Comparison of ENCODE assay signal across 9 cellular contexts in the genomic region with DNA sequence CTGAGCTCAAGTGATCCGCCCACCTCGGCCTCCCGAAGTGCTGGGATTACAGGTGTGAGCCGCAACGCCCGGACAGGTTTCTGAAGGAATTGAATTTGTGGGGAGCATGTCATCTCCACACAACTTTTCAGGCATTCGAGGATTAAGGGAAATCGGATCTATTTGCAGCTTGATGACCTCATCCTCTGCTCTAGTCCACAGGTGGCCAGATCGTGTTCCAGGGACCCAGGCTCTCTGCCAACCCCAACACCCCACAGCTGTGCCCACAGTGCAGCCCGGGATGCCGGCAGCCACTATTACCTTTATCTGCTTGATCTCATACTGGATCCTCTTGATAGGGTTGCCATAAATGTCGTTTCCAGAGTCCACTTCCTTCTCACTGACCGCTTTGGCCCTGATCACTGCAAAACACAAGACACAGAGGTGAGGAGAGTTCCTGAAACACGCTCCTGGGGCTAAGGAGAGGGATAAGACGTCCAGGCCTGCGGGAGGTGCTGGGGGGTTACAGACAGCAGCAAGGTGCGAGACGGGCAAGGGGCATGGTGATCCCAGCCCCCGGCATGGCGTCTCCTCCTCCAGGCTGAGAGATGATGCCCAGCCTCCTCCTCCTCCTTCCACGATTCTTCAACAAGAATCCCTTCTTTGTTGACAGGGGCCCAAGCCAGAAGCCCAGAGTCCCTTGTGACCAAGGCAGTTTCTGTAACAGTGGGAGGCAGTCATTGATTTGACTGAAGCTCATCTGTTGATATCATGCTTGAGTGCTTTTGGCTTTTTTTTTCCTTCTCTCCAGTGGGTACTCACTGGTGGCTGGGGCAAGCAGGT. TPM values are rescaled to one million over a fixed set of nuclear protein-coding genes. Genes with fewer than 3 reads are reported as not detected.
DNase-seq lines count a peak whose midpoint lies in the region; ATAC-seq and TF ChIP-seq lines count a peak whose summit lies in the region.
"Had no signal": no experiment of that assay in that cellular context is flagged by ENCODE, and none has a peak within 500 bp of the region (broad histone marks: within the 10 kb centered on the region; RNA-seq: fewer than 3 reads in every experiment).

No MANE protein-coding gene starts in this region.

- no peak overlapping the region for H2BK20ac ChIP-seq in IMR-90 (ENCODE audit: low read depth, low read length)

- H4K20me1 ChIP-seq in IMR-90 (ENCODE audit: insufficient read depth, low read length) = peaks cover 35% of the 10 kb centered on the region

- H3K4ac ChIP-seq in IMR-90 (ENCODE audit: low read depth, low read length) = no peak overlapping the region; the same call in 1 of the 2 replicates

- H3K27me3 ChIP-seq in IMR-90 (ENCODE audit: control insufficient read depth, insufficient read depth, low read length) (no peaks in the 10 kb centered on the region), WERI-Rb-1 (ENCODE audit: insufficient read depth, low read depth, severe bottlenecking) (no peaks in the 10 kb centered on the region), subcutaneous abdominal adipose tissue (ENCODE audit: control insufficient read depth in 5 of 5, insufficient read depth in 4 of 5, low read length in 5 of 5) (no peaks in the 10 kb centered on the region), upper lobe of left lung (no peaks in the 10 kb centered on the region)

- no peak overlapping the region for H2AFZ ChIP-seq in IMR-90 (replicated peaks; ENCODE audit: low read length, poor library complexity)

- CTCF ChIA-PET in IMR-90 (lab: Yijun Ruan, JAX) = interaction anchor here (0.6 to 1.2 kb wide), 3 partner anchors 8 to 655 kb away, joined by 3 read pairs; no protein-coding TSS in a partner anchor

- H3K56ac ChIP-seq in IMR-90 (ENCODE audit: extremely low read depth, insufficient read depth, low read length) = no peak overlapping the region

- H4K5ac ChIP-seq in IMR-90 (ENCODE audit: low read depth, low read length) = no peak overlapping the region

- H3K79me1 ChIP-seq in IMR-90 (ENCODE audit: low read depth in 1 of 2, low read length in 2 of 2) = peaks cover 32 to 84% of the 10 kb centered on the region in 2 experiments

- H2AK9ac ChIP-seq in IMR-90 (replicated peaks; ENCODE audit: low read depth, low read length, poor library complexity) = peak overlapping the region; percentile 1

- no peak for TF ChIP-seq EP300 in upper lobe of left lung (IDR thresholded peaks at IDR 0.05)

- H3K36me3 ChIP-seq in IMR-90 (ENCODE audit: control insufficient read depth, insufficient read depth, low read length) (peaks cover 42% of the 10 kb centered on the region), WERI-Rb-1 (peaks cover 39% of the 10 kb centered on the region), subcutaneous abdominal adipose tissue (ENCODE audit: control insufficient read depth in 5 of 5, insufficient read depth in 5 of 5, low read length in 5 of 5) (peaks cover 0 to 47% (median 37%) of the 10 kb centered on the region in 5 donors), upper lobe of left lung (peaks cover 0 to 36% (median 7%) of the 10 kb centered on the region in 4 donors)

- H3K9me3 ChIP-seq in IMR-90 (ENCODE audit: control insufficient read depth, insufficient read depth, low read length) (no peaks in the 10 kb centered on the region), WERI-Rb-1 (ENCODE audit: severe bottlenecking) (no peaks in the 10 kb centered on the region), subcutaneous abdominal adipose tissue (ENCODE audit: control insufficient read depth in 5 of 5, low read length in 5 of 5) (no peaks in the 10 kb centered on the region), upper lobe of left lung (no peaks in the 10 kb centered on the region)

- H3K27ac ChIP-seq in IMR-90 (ENCODE audit: insufficient read depth, low read length) (no peak overlapping the region), WERI-Rb-1 (peak overlapping the region; percentile 84), subcutaneous abdominal adipose tissue (ENCODE audit: low read depth, low read length) (peak overlapping the region; percentile 45), upper lobe of left lung (peak overlapping the region in 1 of 4 donors; percentile 3)

- no peak overlapping the region for H3K18ac ChIP-seq in IMR-90 (ENCODE audit: low read depth, low read length)

- no peak overlapping the region for H3K4me2 ChIP-seq in IMR-90 (ENCODE audit: low read depth, low read length)

- POLR2A ChIA-PET in IMR-90 (lab: Charles Lee; ENCODE audit: unreplicated experiment) = no interaction called here

- H3K14ac ChIP-seq in IMR-90 (replicated peaks; ENCODE audit: low read depth, low read length) = 0 out of 2 replicates have a peak overlapping the region, but pooled peaks have one; percentile 0

- H4K8ac ChIP-seq in IMR-90 (ENCODE audit: low read depth in 2 of 2, low read length in 2 of 2) = no peak overlapping the region

- no CpG with 5 or more reads among the region's 21 CpGs for WGBS in IMR-90 (ENCODE audit: extremely low coverage in 2 of 2, insufficient read length in 1 of 2), 2 experiments
- WGBS in upper lobe of left lung, 2 donors = 71 to 82% methylated on average over 16 to 20 of the region's 21 CpGs

- no peak overlapping the region for H2BK15ac ChIP-seq in IMR-90 (ENCODE audit: low read depth, low read length)

- ATAC-seq in IMR-90 (ENCODE audit: low read depth) (peak; percentile 8; the same call in 1 of the 2 replicates), left ventricle myocardium superior (peak; percentile 71), GM21447 (IDR thresholded peaks at IDR 0.05; ENCODE audit: unreplicated experiment) (no peak), upper lobe of left lung (ENCODE audit: low FRiP score in 2 of 2) (no peak)

- TF ChIP-seq POLR2A in IMR-90 (IDR thresholded peaks at IDR 0.05; ENCODE audit: low read depth, low read length) (no peak), upper lobe of left lung (IDR thresholded peaks at IDR 0.05) (no peak)

- TF ChIP-seq CTCF in IMR-90 (conservative IDR thresholded peaks at IDR 0.05; ENCODE audit: low read depth, low read length) = no peak
- TF ChIP-seq CTCF in WERI-Rb-1 (IDR thresholded peaks at IDR 0.05; ENCODE audit: low read depth, low read length) = no peak
- no peak for TF ChIP-seq CTCF in upper lobe of left lung (IDR thresholded peaks at IDR 0.05)

- no peak for TF ChIP-seq RAD21 in IMR-90 (IDR thresholded peaks at IDR 0.05; ENCODE audit: low read length)

- no peak overlapping the region for H2AK5ac ChIP-seq in IMR-90 (ENCODE audit: low read depth, low read length)

- no peak overlapping the region for H3K4me3 ChIP-seq in IMR-90 (ENCODE audit: insufficient read depth, low read depth, low read length)
- no peak overlapping the region; the same call in 1 of the 2 replicates for H3K4me3 ChIP-seq in WERI-Rb-1 (ENCODE audit: low read depth, low read length)
- no peak overlapping the region for H3K4me3 ChIP-seq in subcutaneous abdominal adipose tissue (ENCODE audit: low read depth in 1 of 5, low read length in 5 of 5)
- no peak overlapping the region for H3K4me3 ChIP-seq in upper lobe of left lung

- in situ Hi-C loops in IMR-90 (cut with MboI; ENCODE audit: low sequenced_read_pairs) = loop anchor here (25.0 kb wide), 1 partner anchor 514 kb away; no protein-coding TSS in a partner anchor

- no peak overlapping the region for H3K23ac ChIP-seq in IMR-90 (ENCODE audit: low read depth, low read length)

- H3K9me1 ChIP-seq in IMR-90 (ENCODE audit: insufficient read depth, low read length) = peaks cover 43% of the 10 kb centered on the region

- dilution Hi-C loops in IMR-90 (cut with HindIII; ENCODE audit: low sequenced_read_pairs, unreplicated experiment) = no loop called here

- no TSS peak for BruUV-seq in IMR-90 (replicated peaks; lab: Mats Ljungman, UMichigan)

- H4K91ac ChIP-seq in IMR-90 (ENCODE audit: insufficient read depth, low read depth, low read length) = no peak overlapping the region

- H2BK5ac ChIP-seq in IMR-90 (ENCODE audit: low read depth, low read length, poor library complexity, severe bottlenecking) = no peak overlapping the region

- H2BK120ac ChIP-seq in IMR-90 (ENCODE audit: low read depth, low read length) = no peak overlapping the region

- peaks cover 30% of the 10 kb centered on the region for H3K4me1 ChIP-seq in IMR-90 (ENCODE audit: control insufficient read depth, insufficient read depth, low read length)
- peaks cover 1 to 40% (median 35%) of the 10 kb centered on the region in 5 donors for H3K4me1 ChIP-seq in subcutaneous abdominal adipose tissue (ENCODE audit: control insufficient read depth in 5 of 5, insufficient read depth in 5 of 5, low read length in 5 of 5)
- peaks cover 0 to 11% (median 3%) of the 10 kb centered on the region in 4 donors for H3K4me1 ChIP-seq in upper lobe of left lung

- intact Hi-C loops in IMR-90 (cut with micrococcal nuclease) (no loop called here), left ventricle myocardium superior (cut with micrococcal nuclease) (loop anchor here (5.0 kb wide), 1 partner anchor 99 kb away; no protein-coding TSS in a partner anchor)

- DNase-seq in IMR-90 (peak; percentile 79), WERI-Rb-1 (peak; percentile 66), left ventricle myocardium superior (peak; percentile 66), NOMO-1 (lab: John Stamatoyannopoulos, UW; ENCODE audit: unreplicated experiment in 2 of 2) (no peak), SIG-M5 treated with dmso at 0.1 percent for 504 hours (lab: John Stamatoyannopoulos, UW; ENCODE audit: unreplicated experiment) (no peak), upper lobe of left lung (no peak)
- DNase-seq: T-helper 9 cell had no signal

- no peak overlapping the region for H3K9ac ChIP-seq in IMR-90 (ENCODE audit: low read depth, low read length)
- peak overlapping the region in 1 of 5 donors; percentile 20 for H3K9ac ChIP-seq in subcutaneous abdominal adipose tissue (ENCODE audit: low read length in 5 of 5)

TF ChIP-seq in IMR-90, 13 proteins besides CTCF, POLR2A, EP300 and RAD21 (continues in another document):
- no peak for TF ChIP-seq RCOR1 (IDR thresholded peaks at IDR 0.05; ENCODE audit: insufficient replicate concordance, low read length)

RNA-seq across cellular contexts. Expression of a gene that starts 29.3 kb away (rescaled TPM):
- total RNA-seq in IMR-90 (2012; rRNA removed) (0.56 and 0.72 TPM in 2 replicates), left ventricle myocardium superior (0.79 TPM), upper lobe of left lung (10 to 100 TPM in 2 of 6 donors, 1 to 10 TPM in 4; 2.6 to 61.8 (median 4.2) TPM)
- polyA plus RNA-seq in IMR-90 (2012; rRNA removed) = 0.11 and 0.31 TPM in 2 replicates
- 0.09 and 0.15 TPM in 2 replicates for polyA plus RNA-seq in IMR-90 (2012; cell fraction: cytosol; rRNA removed)
- polyA plus RNA-seq in IMR-90 (2012; cell fraction: nucleus; rRNA removed; ENCODE audit: low replicate concordance) = 1.1 and 1.2 TPM in 2 replicates

RNA-seq across cellular contexts. Expression of a gene that starts 33.1 kb away (rescaled TPM):
- total RNA-seq in IMR-90 (2012; rRNA removed) (28.3 and 30.6 TPM in 2 replicates), left ventricle myocardium superior (24.7 TPM), upper lobe of left lung (10 to 100 TPM; 31.1 to 76.5 (median 55.4) TPM)
- 38.3 and 39.7 TPM in 2 replicates for polyA plus RNA-seq in IMR-90 (2012; rRNA removed)
- 21.7 and 22.5 TPM in 2 replicates for polyA plus RNA-seq in IMR-90 (2012; cell fraction: cytosol; rRNA removed)
- 135 and 196 TPM in 2 replicates for polyA plus RNA-seq in IMR-90 (2012; cell fraction: nucleus; rRNA removed; ENCODE audit: low replicate concordance)

RNA-seq across cellular contexts. Expression of a gene that starts 51.5 kb away (rescaled TPM):
- 43.9 and 48.6 TPM in 2 replicates for total RNA-seq in IMR-90 (2012; rRNA removed)
- polyA plus RNA-seq in IMR-90 (2012; rRNA removed) = 352 and 416 TPM in 2 replicates
- polyA plus RNA-seq in IMR-90 (2012; cell fraction: cytosol; rRNA removed) = 411 and 495 TPM in 2 replicates
- 193 and 240 TPM in 2 replicates for polyA plus RNA-seq in IMR-90 (2012; cell fraction: nucleus; rRNA removed; ENCODE audit: low replicate concordance)
- 132 TPM for total RNA-seq in left ventricle myocardium superior
- total RNA-seq in upper lobe of left lung = 100 to 1,000 TPM in 4 of 6 donors, 10 to 100 TPM in 2; 60.8 to 313 (median 145) TPM

Comparison
In these comparisons a context has a peak if more than half of its experiments do, and no peak if none do; other contexts are left out.
1. ATAC-seq: peak in IMR-90 (single experiment) and left ventricle myocardium superior (single experiment); none in GM21447 (single experiment) and upper lobe of left lung (0 of 2).
2. DNase-seq: peak in IMR-90 (single experiment), WERI-Rb-1 (single experiment) and left ventricle myocardium superior (single experiment); none in NOMO-1 (0 of 2), SIG-M5 treated with dmso at 0.1 percent for 504 hours (single experiment) and upper lobe of left lung (0 of 2).